15 cellular contexts compared by ENCODE assay signal in genomic region chr1:98001764-98002163, GRCh38.
A peak's percentile ranks its signal among the peaks of the same experiment; 100 is the strongest.
DNase-seq lines count a peak whose midpoint lies in the region; ATAC-seq, FAIRE-seq and TF ChIP-seq lines count a peak whose summit lies in the region.
"Had no signal": no experiment of that assay in that cellular context is flagged by ENCODE, and none has a peak within 500 bp of the region (broad histone marks: within the 10 kb centered on the region; RNA-seq: fewer than 3 reads in every experiment).

No MANE protein-coding gene starts in this region.

- FAIRE-seq in D721Med (lab: Jason Lieb, UNC) = no peak

- H3K27ac ChIP-seq in mesenchymal stem cell (ENCODE audit: low read length, poor library complexity, severe bottlenecking) = no peak overlapping the region
- H3K27ac ChIP-seq in sigmoid colon = no peak overlapping the region
- H3K27ac ChIP-seq: SJCRH30, spleen, suprapubic skin had no signal

- no peak overlapping the region for H2BK15ac ChIP-seq in mesenchymal stem cell (ENCODE audit: low read depth, poor library complexity, severe bottlenecking)

- no peak overlapping the region for H3K4ac ChIP-seq in mesenchymal stem cell (ENCODE audit: low read depth in 1 of 2, low read length in 2 of 2)

- H2AK5ac ChIP-seq in mesenchymal stem cell (ENCODE audit: low read length, severe bottlenecking) = no peak overlapping the region

- H4K91ac ChIP-seq in mesenchymal stem cell (ENCODE audit: low read length) = no peak overlapping the region

- H3K4me3 ChIP-seq in cardiac fibroblast (replicated peaks in 1 of 2; ENCODE audit: low read depth in 2 of 2, low read length in 2 of 2) (no peak overlapping the region), mesenchymal stem cell (ENCODE audit: insufficient read depth in 1 of 2, low read depth in 1 of 2, low read length in 2 of 2) (no peak overlapping the region), sigmoid colon (no peak overlapping the region)
- H3K4me3 ChIP-seq: SJCRH30, spleen, suprapubic skin had no signal

- no peak overlapping the region for H3K23ac ChIP-seq in mesenchymal stem cell (ENCODE audit: low read length in 2 of 2)

- TF ChIP-seq CTCF in D721Med (IDR thresholded peaks at IDR 0.05; ENCODE audit: insufficient read depth, missing control alignments) (peak; percentile 19), cardiac fibroblast (IDR thresholded peaks at IDR 0.05; ENCODE audit: low read depth, low read length) (peak; percentile 26), sigmoid colon (IDR thresholded peaks at IDR 0.05) (no peak)

- DNase-seq in D721Med (ENCODE audit: insufficient read length, low spot score) (no peak), cardiac fibroblast (ENCODE audit: low read depth in 2 of 2) (peak; percentile 39 to 58), mesenchymal stem cell (peak; percentile 7), hypothalamus (lab: John Stamatoyannopoulos, UW) (no peak), COLO829 (ENCODE audit: low spot score) (no peak), sigmoid colon (no peak)
- DNase-seq: central memory CD4-positive, alpha-beta T cell; COR-L47; NCI-H2029; NK-92 treated with Interleukin-12 subunit alpha and Interleukin-12 subunit beta, amount 100 ng/mL, for 24 hours; SJCRH30; spleen had no signal

- ATAC-seq in HG03039 (IDR thresholded peaks at IDR 0.05; ENCODE audit: unreplicated experiment) = no peak

- H2BK12ac ChIP-seq in mesenchymal stem cell (ENCODE audit: low read length in 2 of 2) = no peak overlapping the region

- no peaks in the 10 kb centered on the region for H3K27me3 ChIP-seq in mesenchymal stem cell (ENCODE audit: control insufficient read depth in 1 of 2, insufficient read depth in 1 of 2, low read length in 2 of 2)
- H3K27me3 ChIP-seq in sigmoid colon = no peaks in the 10 kb centered on the region
- H3K27me3 ChIP-seq: SJCRH30, spleen, suprapubic skin had no signal

- no peak overlapping the region for H3K9ac ChIP-seq in mesenchymal stem cell (ENCODE audit: low read length)

- TF ChIP-seq RAD21 in Ishikawa (IDR thresholded peaks at IDR 0.05; ENCODE audit: low read depth) = peak; percentile 33; the same call in 1 of the 2 replicates

- WGBS in mesenchymal stem cell = no CpG with 5 or more reads among the region's 1 CpG
- 76 to 91% methylated on average over 1 of the region's 1 CpG for WGBS in sigmoid colon, 2 donors

- H3K9me3 ChIP-seq in mesenchymal stem cell (ENCODE audit: control insufficient read depth, low read length) = no peaks in the 10 kb centered on the region
- no peaks in the 10 kb centered on the region for H3K9me3 ChIP-seq in sigmoid colon
- H3K9me3 ChIP-seq: SJCRH30, spleen, suprapubic skin had no signal

- TF ChIP-seq EP300 in Ishikawa (IDR thresholded peaks at IDR 0.05; ENCODE audit: borderline replicate concordance) (no peak), sigmoid colon (IDR thresholded peaks at IDR 0.05) (no peak)

- H4K8ac ChIP-seq in mesenchymal stem cell (ENCODE audit: low read length) = no peak overlapping the region

- no peak overlapping the region for H2BK5ac ChIP-seq in mesenchymal stem cell (ENCODE audit: low read depth, low read length, poor library complexity, severe bottlenecking)

- no peaks in the 10 kb centered on the region for H3K36me3 ChIP-seq in mesenchymal stem cell (ENCODE audit: control insufficient read depth in 1 of 2, insufficient read depth in 2 of 2, low read depth in 1 of 2, low read length in 2 of 2)
- no peaks in the 10 kb centered on the region for H3K36me3 ChIP-seq in sigmoid colon
- H3K36me3 ChIP-seq: SJCRH30, spleen, suprapubic skin had no signal

- no peaks in the 10 kb centered on the region for H3K79me1 ChIP-seq in mesenchymal stem cell (replicated peaks; ENCODE audit: low read length, poor library complexity, severe bottlenecking)

- intact Hi-C loops in sigmoid colon (cut with DNase I) = no loop called here

- TF ChIP-seq POLR2A in sigmoid colon (IDR thresholded peaks at IDR 0.05) = no peak

- H3K14ac ChIP-seq in mesenchymal stem cell (ENCODE audit: low read length in 2 of 2) = no peak overlapping the region

- no peak overlapping the region for H2BK120ac ChIP-seq in mesenchymal stem cell (ENCODE audit: low read depth, low read length)

- H3K4me2 ChIP-seq in mesenchymal stem cell (ENCODE audit: low read length, poor library complexity, severe bottlenecking) = no peak overlapping the region

- no peak overlapping the region for H3K18ac ChIP-seq in mesenchymal stem cell (ENCODE audit: low read depth in 1 of 2, low read length in 2 of 2)

- H3K4me1 ChIP-seq in mesenchymal stem cell (ENCODE audit: control insufficient read depth, insufficient read depth, low read depth, low read length) (peaks cover 2% of the 10 kb centered on the region), sigmoid colon (no peaks in the 10 kb centered on the region)
- H3K4me1 ChIP-seq: SJCRH30, spleen, suprapubic skin had no signal

- H2AFZ ChIP-seq in mesenchymal stem cell (ENCODE audit: low read depth, low read length) = no peak overlapping the region

TF ChIP-seq in Ishikawa, 13 proteins besides CTCF, POLR2A, EP300 and RAD21:
- TF ChIP-seq REST (IDR thresholded peaks at IDR 0.05; ENCODE audit: low read depth) (no peak), ZBTB7A (IDR thresholded peaks at IDR 0.05; ENCODE audit: low read depth) (no peak), YY1 (IDR thresholded peaks at IDR 0.05; ENCODE audit: low read depth) (no peak), TAF1 (IDR thresholded peaks at IDR 0.05; ENCODE audit: low read depth) (no peak), EGR1 (IDR thresholded peaks at IDR 0.05) (no peak), CEBPB (IDR thresholded peaks at IDR 0.05) (no peak), CREB1 (IDR thresholded peaks at IDR 0.05; ENCODE audit: low read depth) (no peak), TCF12 (IDR thresholded peaks at IDR 0.05; ENCODE audit: low read depth) (no peak), MAX (IDR thresholded peaks at IDR 0.05) (no peak), TEAD4 (IDR thresholded peaks at IDR 0.05) (no peak), NFIC (IDR thresholded peaks at IDR 0.05) (no peak), FOXM1 (IDR thresholded peaks at IDR 0.05; ENCODE audit: borderline replicate concordance, low read depth) (no peak)
- TF ChIP-seq, protein P1, sequence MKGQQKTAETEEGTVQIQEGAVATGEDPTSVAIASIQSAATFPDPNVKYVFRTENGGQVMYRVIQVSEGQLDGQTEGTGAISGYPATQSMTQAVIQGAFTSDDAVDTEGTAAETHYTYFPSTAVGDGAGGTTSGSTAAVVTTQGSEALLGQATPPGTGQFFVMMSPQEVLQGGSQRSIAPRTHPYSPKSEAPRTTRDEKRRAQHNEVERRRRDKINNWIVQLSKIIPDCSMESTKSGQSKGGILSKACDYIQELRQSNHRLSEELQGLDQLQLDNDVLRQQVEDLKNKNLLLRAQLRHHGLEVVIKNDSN (IDR thresholded peaks at IDR 0.05) = no peak

Comparison
In these comparisons a context has a peak if more than half of its experiments do, and no peak if none do; other contexts are left out.
1. DNase-seq: peak in cardiac fibroblast (2 of 2) and mesenchymal stem cell (single experiment); none in D721Med (single experiment), hypothalamus (0 of 51), COLO829 (single experiment) and sigmoid colon (single experiment).
2. CTCF ChIP-seq: peak in D721Med (single experiment) and cardiac fibroblast (single experiment); none in sigmoid colon (0 of 4).